1 cellular context compared by ENCODE assay signal in the genomic region with DNA sequence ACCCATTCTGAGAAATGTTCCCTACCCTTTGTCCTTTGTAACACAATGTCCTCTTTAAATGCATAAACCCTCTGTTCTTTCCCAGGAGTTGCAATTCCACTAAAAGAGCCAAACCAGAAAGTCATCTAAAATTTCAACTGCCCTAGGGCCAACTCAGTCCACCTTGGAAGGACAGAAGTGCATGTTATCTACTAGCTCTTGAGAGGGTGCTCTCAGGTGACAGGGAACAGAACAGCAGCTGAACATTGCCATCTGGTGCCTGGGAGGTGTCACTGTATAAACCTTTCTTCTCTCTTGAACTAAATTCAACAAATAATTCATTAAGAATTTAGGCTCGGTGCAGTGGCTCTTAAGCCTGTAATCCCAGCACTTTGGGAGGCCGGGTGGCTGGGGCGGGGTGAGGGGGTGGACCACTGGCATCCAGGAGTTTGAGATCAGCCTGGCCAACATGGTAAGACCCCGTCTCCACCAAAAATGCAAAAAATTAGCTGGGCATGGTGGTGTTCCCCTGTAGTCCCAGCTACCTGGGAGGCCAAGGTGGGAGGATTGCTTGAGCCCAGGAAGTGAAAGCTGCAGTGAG.
TF ChIP-seq lines count a peak whose summit lies in the region.

No MANE protein-coding gene starts in this region.

TF ChIP-seq in HepG2, 621 proteins besides CTCF, POLR2A, EP300 and RAD21 (continued from another document and continues in another):
- TF ChIP-seq ZNF737 (CRISPR knock-in tag; IDR thresholded peaks at IDR 0.05; ENCODE audit: borderline replicate concordance): no peak
- no peak for TF ChIP-seq ZNF605 (CRISPR knock-in tag; IDR thresholded peaks at IDR 0.05)
- TF ChIP-seq, protein P1, sequence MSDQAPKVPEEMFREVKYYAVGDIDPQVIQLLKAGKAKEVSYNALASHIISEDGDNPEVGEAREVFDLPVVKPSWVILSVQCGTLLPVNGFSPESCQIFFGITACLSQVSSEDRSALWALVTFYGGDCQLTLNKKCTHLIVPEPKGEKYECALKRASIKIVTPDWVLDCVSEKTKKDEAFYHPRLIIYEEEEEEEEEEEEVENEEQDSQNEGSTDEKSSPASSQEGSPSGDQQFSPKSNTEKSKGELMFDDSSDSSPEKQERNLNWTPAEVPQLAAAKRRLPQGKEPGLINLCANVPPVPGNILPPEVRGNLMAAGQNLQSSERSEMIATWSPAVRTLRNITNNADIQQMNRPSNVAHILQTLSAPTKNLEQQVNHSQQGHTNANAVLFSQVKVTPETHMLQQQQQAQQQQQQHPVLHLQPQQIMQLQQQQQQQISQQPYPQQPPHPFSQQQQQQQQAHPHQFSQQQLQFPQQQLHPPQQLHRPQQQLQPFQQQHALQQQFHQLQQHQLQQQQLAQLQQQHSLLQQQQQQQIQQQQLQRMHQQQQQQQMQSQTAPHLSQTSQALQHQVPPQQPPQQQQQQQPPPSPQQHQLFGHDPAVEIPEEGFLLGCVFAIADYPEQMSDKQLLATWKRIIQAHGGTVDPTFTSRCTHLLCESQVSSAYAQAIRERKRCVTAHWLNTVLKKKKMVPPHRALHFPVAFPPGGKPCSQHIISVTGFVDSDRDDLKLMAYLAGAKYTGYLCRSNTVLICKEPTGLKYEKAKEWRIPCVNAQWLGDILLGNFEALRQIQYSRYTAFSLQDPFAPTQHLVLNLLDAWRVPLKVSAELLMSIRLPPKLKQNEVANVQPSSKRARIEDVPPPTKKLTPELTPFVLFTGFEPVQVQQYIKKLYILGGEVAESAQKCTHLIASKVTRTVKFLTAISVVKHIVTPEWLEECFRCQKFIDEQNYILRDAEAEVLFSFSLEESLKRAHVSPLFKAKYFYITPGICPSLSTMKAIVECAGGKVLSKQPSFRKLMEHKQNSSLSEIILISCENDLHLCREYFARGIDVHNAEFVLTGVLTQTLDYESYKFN (CRISPR knock-in tag; conservative IDR thresholded peaks at IDR 0.05): no peak
- TF ChIP-seq MXD4 (CRISPR knock-in tag; IDR thresholded peaks at IDR 0.05): no peak
- TF ChIP-seq GLI4 (CRISPR knock-in tag; IDR thresholded peaks at IDR 0.05; ENCODE audit: borderline replicate concordance): no peak
- TF ChIP-seq, protein P2, sequence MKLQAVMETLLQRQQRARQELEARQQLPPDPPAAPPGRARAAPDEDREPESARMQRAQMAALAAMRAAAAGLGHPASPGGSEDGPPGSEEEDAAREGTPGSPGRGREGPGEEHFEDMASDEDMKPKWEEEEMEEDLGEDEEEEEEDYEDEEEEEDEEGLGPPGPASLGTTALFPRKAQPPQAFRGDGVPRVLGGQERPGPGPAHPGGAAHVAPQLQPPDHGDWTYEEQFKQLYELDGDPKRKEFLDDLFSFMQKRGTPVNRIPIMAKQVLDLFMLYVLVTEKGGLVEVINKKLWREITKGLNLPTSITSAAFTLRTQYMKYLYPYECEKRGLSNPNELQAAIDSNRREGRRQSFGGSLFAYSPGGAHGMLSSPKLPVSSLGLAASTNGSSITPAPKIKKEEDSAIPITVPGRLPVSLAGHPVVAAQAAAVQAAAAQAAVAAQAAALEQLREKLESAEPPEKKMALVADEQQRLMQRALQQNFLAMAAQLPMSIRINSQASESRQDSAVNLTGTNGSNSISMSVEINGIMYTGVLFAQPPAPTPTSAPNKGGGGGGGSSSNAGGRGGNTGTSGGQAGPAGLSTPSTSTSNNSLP (IDR thresholded peaks at IDR 0.05; ENCODE audit: low read depth, low read length): 0 out of 2 replicates have a peak, but pooled peaks have one; percentile 35
- TF ChIP-seq, protein P3, sequence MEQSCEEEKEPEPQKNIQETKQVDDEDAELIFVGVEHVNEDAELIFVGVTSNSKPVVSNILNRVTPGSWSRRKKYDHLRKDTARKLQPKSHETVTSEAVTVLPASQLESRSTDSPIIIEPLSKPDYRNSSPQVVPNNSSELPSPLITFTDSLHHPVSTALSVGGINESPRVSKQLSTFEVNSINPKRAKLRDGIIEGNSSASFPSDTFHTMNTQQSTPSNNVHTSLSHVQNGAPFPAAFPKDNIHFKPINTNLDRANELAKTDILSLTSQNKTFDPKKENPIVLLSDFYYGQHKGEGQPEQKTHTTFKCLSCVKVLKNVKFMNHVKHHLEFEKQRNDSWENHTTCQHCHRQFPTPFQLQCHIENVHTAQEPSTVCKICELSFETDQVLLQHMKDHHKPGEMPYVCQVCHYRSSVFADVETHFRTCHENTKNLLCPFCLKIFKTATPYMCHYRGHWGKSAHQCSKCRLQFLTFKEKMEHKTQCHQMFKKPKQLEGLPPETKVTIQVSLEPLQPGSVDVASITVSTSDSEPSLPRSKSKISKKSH (CRISPR knock-in tag; IDR thresholded peaks at IDR 0.05; ENCODE audit: borderline replicate concordance): no peak
- TF ChIP-seq KLF11 (CRISPR knock-in tag; IDR thresholded peaks at IDR 0.05): no peak
- TF ChIP-seq, protein P4, sequence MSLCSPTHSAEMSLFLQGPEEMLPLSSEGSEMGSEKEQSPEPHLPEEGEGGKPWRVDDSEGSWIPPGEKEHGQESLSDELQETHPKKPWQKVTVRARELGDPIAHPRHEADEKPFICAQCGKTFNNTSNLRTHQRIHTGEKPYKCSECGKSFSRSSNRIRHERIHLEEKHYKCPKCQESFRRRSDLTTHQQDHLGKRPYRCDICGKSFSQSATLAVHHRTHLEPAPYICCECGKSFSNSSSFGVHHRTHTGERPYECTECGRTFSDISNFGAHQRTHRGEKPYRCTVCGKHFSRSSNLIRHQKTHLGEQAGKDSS (CRISPR knock-in tag; IDR thresholded peaks at IDR 0.05; ENCODE audit: borderline replicate concordance, low read depth): peak; percentile 57; the same call in 1 of the 2 replicates
- TF ChIP-seq, protein P5, sequence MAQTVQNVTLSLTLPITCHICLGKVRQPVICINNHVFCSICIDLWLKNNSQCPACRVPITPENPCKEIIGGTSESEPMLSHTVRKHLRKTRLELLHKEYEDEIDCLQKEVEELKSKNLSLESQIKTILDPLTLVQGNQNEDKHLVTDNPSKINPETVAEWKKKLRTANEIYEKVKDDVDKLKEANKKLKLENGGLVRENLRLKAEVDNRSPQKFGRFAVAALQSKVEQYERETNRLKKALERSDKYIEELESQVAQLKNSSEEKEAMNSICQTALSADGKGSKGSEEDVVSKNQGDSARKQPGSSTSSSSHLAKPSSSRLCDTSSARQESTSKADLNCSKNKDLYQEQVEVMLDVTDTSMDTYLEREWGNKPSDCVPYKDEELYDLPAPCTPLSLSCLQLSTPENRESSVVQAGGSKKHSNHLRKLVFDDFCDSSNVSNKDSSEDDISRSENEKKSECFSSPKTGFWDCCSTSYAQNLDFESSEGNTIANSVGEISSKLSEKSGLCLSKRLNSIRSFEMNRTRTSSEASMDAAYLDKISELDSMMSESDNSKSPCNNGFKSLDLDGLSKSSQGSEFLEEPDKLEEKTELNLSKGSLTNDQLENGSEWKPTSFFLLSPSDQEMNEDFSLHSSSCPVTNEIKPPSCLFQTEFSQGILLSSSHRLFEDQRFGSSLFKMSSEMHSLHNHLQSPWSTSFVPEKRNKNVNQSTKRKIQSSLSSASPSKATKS (CRISPR knock-in tag; IDR thresholded peaks at IDR 0.05): no peak
- TF ChIP-seq FIP1L1 (IDR thresholded peaks at IDR 0.05; ENCODE audit: borderline replicate concordance, insufficient read depth, low read depth, low read length): no peak
- TF ChIP-seq, protein P6, sequence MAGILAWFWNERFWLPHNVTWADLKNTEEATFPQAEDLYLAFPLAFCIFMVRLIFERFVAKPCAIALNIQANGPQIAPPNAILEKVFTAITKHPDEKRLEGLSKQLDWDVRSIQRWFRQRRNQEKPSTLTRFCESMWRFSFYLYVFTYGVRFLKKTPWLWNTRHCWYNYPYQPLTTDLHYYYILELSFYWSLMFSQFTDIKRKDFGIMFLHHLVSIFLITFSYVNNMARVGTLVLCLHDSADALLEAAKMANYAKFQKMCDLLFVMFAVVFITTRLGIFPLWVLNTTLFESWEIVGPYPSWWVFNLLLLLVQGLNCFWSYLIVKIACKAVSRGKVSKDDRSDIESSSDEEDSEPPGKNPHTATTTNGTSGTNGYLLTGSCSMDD (CRISPR knock-in tag; IDR thresholded peaks at IDR 0.05): no peak
- TF ChIP-seq, protein P7, sequence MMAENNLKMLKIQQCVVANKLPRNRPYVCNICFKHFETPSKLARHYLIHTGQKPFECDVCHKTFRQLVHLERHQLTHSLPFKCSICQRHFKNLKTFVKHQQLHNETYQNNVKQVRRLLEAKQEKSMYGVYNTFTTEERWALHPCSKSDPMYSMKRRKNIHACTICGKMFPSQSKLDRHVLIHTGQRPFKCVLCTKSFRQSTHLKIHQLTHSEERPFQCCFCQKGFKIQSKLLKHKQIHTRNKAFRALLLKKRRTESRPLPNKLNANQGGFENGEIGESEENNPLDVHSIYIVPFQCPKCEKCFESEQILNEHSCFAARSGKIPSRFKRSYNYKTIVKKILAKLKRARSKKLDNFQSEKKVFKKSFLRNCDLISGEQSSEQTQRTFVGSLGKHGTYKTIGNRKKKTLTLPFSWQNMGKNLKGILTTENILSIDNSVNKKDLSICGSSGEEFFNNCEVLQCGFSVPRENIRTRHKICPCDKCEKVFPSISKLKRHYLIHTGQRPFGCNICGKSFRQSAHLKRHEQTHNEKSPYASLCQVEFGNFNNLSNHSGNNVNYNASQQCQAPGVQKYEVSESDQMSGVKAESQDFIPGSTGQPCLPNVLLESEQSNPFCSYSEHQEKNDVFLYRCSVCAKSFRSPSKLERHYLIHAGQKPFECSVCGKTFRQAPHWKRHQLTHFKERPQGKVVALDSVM (CRISPR knock-in tag; IDR thresholded peaks at IDR 0.05): 0 out of 2 replicates have a peak, but pooled peaks have one; percentile 7
- TF ChIP-seq ZNF264 (CRISPR knock-in tag; IDR thresholded peaks at IDR 0.05): no peak
- TF ChIP-seq MBNL3 (CRISPR knock-in tag; conservative IDR thresholded peaks at IDR 0.05): no peak
- no peak for TF ChIP-seq SUZ12 (IDR thresholded peaks at IDR 0.05; ENCODE audit: low read depth, low read length)
- no peak for TF ChIP-seq ZNF557 (CRISPR knock-in tag; IDR thresholded peaks at IDR 0.05)
- no peak for TF ChIP-seq ZNF33B (CRISPR knock-in tag; IDR thresholded peaks at IDR 0.05)
- no peak for TF ChIP-seq SAFB2 (CRISPR knock-in tag; IDR thresholded peaks at IDR 0.05; ENCODE audit: borderline replicate concordance, low read depth)
- TF ChIP-seq ZNF670 (CRISPR knock-in tag; IDR thresholded peaks at IDR 0.05; ENCODE audit: borderline replicate concordance): no peak
- TF ChIP-seq, protein P8, sequence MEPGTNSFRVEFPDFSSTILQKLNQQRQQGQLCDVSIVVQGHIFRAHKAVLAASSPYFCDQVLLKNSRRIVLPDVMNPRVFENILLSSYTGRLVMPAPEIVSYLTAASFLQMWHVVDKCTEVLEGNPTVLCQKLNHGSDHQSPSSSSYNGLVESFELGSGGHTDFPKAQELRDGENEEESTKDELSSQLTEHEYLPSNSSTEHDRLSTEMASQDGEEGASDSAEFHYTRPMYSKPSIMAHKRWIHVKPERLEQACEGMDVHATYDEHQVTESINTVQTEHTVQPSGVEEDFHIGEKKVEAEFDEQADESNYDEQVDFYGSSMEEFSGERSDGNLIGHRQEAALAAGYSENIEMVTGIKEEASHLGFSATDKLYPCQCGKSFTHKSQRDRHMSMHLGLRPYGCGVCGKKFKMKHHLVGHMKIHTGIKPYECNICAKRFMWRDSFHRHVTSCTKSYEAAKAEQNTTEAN (CRISPR knock-in tag; conservative IDR thresholded peaks at IDR 0.05): no peak
- TF ChIP-seq, protein P9, sequence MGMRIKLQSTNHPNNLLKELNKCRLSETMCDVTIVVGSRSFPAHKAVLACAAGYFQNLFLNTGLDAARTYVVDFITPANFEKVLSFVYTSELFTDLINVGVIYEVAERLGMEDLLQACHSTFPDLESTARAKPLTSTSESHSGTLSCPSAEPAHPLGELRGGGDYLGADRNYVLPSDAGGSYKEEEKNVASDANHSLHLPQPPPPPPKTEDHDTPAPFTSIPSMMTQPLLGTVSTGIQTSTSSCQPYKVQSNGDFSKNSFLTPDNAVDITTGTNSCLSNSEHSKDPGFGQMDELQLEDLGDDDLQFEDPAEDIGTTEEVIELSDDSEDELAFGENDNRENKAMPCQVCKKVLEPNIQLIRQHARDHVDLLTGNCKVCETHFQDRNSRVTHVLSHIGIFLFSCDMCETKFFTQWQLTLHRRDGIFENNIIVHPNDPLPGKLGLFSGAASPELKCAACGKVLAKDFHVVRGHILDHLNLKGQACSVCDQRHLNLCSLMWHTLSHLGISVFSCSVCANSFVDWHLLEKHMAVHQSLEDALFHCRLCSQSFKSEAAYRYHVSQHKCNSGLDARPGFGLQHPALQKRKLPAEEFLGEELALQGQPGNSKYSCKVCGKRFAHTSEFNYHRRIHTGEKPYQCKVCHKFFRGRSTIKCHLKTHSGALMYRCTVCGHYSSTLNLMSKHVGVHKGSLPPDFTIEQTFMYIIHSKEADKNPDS (CRISPR knock-in tag; IDR thresholded peaks at IDR 0.05): no peak
- TF ChIP-seq, protein P10, sequence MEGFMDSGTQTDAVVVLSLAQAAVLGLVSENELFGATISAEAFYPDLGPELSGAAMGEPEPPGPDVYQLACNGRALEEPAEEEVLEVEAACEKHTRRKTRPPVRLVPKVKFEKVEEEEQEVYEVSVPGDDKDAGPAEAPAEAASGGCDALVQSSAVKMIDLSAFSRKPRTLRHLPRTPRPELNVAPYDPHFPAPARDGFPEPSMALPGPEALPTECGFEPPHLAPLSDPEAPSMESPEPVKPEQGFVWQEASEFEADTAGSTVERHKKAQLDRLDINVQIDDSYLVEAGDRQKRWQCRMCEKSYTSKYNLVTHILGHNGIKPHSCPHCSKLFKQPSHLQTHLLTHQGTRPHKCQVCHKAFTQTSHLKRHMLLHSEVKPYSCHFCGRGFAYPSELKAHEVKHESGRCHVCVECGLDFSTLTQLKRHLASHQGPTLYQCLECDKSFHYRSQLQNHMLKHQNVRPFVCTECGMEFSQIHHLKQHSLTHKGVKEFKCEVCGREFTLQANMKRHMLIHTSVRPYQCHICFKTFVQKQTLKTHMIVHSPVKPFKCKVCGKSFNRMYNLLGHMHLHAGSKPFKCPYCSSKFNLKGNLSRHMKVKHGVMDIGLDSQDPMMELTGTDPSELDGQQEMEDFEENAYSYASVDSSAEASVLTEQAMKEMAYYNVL (CRISPR knock-in tag; IDR thresholded peaks at IDR 0.05; ENCODE audit: borderline replicate concordance): no peak
- TF ChIP-seq, protein P11, sequence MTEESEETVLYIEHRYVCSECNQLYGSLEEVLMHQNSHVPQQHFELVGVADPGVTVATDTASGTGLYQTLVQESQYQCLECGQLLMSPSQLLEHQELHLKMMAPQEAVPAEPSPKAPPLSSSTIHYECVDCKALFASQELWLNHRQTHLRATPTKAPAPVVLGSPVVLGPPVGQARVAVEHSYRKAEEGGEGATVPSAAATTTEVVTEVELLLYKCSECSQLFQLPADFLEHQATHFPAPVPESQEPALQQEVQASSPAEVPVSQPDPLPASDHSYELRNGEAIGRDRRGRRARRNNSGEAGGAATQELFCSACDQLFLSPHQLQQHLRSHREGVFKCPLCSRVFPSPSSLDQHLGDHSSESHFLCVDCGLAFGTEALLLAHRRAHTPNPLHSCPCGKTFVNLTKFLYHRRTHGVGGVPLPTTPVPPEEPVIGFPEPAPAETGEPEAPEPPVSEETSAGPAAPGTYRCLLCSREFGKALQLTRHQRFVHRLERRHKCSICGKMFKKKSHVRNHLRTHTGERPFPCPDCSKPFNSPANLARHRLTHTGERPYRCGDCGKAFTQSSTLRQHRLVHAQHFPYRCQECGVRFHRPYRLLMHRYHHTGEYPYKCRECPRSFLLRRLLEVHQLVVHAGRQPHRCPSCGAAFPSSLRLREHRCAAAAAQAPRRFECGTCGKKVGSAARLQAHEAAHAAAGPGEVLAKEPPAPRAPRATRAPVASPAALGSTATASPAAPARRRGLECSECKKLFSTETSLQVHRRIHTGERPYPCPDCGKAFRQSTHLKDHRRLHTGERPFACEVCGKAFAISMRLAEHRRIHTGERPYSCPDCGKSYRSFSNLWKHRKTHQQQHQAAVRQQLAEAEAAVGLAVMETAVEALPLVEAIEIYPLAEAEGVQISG (CRISPR knock-in tag; IDR thresholded peaks at IDR 0.05): peak; percentile 95
- TF ChIP-seq ZNF292 (CRISPR knock-in tag; IDR thresholded peaks at IDR 0.05; ENCODE audit: borderline replicate concordance, low read depth): no peak
- TF ChIP-seq, protein P12, sequence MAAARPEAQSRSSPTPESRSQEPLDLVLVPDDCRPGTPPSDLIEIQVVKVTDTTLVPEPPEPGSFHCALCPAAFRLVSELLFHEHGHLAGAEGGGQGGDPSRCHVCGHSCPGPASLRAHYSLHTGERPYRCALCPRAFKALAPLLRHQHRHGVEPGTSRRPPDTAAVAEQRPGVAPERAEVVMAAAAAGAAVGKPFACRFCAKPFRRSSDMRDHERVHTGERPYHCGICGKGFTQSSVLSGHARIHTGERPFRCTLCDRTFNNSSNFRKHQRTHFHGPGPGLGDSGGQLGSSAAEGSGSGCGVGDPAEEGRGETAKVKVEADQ (CRISPR knock-in tag; IDR thresholded peaks at IDR 0.05; ENCODE audit: borderline replicate concordance): no peak
